Comparison of ENCODE assay signal across 9 cellular contexts in genomic region chr1:1615256-1616044, GRCh38. TPM values are rescaled to one million over a fixed set of nuclear protein-coding genes. Genes with fewer than 3 reads are reported as not detected.
DNase-seq lines count a peak whose midpoint lies in the region; ATAC-seq, FAIRE-seq and TF ChIP-seq lines count a peak whose summit lies in the region.
"Had no signal": no experiment of that assay in that cellular context is flagged by ENCODE, and none has a peak within 500 bp of the region (broad histone marks: within the 10 kb centered on the region; RNA-seq: fewer than 3 reads in every experiment).

MIB2 (plus strand) TSS chr1:1615500; CDS start chr1:1623453, 7,953 bp downstream.

- DNase-seq in AG20443 (ENCODE audit: low spot score) = peak; percentile 100
- DNase-seq in NCI-H460 (ENCODE audit: extremely low read depth, low read depth) = peak; percentile 91
- peak; percentile 98 for DNase-seq in activated CD4-positive, CD25-positive, alpha-beta regulatory T cell treated with anti-CD3 and anti-CD28 coated beads, Interleukin-2, amount 50 U/mL, for 72 hours
- peak; percentile 97 for DNase-seq in cerebellar cortex (ENCODE audit: low spot score)
- peak; percentile 70 for DNase-seq in keratinocyte (ENCODE audit: low read depth, low spot score)
- peak; percentile 98 for DNase-seq in stimulated activated CD4-positive, alpha-beta T cell treated with anti-CD3 and anti-CD28 coated beads, Interleukin-15, amount 100 ng/mL, for 1 hour (ENCODE audit: low read depth in 1 of 2, low spot score in 1 of 2)

- no peak for TF ChIP-seq CTCF in keratinocyte (optimal IDR thresholded peaks at IDR 0.05 in 1 of 3, IDR thresholded peaks at IDR 0.05 in 1 of 3, conservative IDR thresholded peaks at IDR 0.05 in 1 of 3; ENCODE audit: extremely low read depth in 1 of 3, insufficient read depth in 2 of 3, low read length in 3 of 3)

- no peak for FAIRE-seq in keratinocyte (lab: Jason Lieb, UNC)
- FAIRE-seq: colon had no signal

- H4K20me1 ChIP-seq in keratinocyte (ENCODE audit: control insufficient read depth, extremely low read depth, insufficient read depth, low read length) = no peaks in the 10 kb centered on the region

- H3K9me1 ChIP-seq in keratinocyte (ENCODE audit: control insufficient read depth, extremely low read depth, insufficient read depth, low read length) = no peaks in the 10 kb centered on the region

- peaks cover 18% of the 10 kb centered on the region for H3K4me1 ChIP-seq in keratinocyte (ENCODE audit: control insufficient read depth, extremely low read depth, insufficient read depth, low read length)

- H3K4me3 ChIP-seq in keratinocyte (ENCODE audit: control insufficient read depth in 2 of 3, extremely low read depth in 1 of 3, insufficient read depth in 2 of 3, low read depth in 1 of 3, low read length in 3 of 3) = peak within 1 kb of the TSS; percentile 87 to 96 (median 90)

- peak within 1 kb of the TSS; percentile 96 for H3K9ac ChIP-seq in keratinocyte (ENCODE audit: control insufficient read depth, extremely low read depth, insufficient read depth, low read length)

- peak within 1 kb of the TSS; percentile 91 for H3K4me2 ChIP-seq in keratinocyte (ENCODE audit: control insufficient read depth, extremely low read depth, insufficient read depth, low read depth, low read length)

- H3K9me3 ChIP-seq in keratinocyte (ENCODE audit: control insufficient read depth, low read depth, low read length) = no peaks in the 10 kb centered on the region

- dilution Hi-C loops in keratinocyte (cut with MboI; ENCODE audit: extremely low pct_ligation_motif_present, low sequenced_read_pairs) = no loop called here

- no peaks in the 10 kb centered on the region for H3K27me3 ChIP-seq in keratinocyte (ENCODE audit: control insufficient read depth, extremely low read depth, insufficient read depth, low read length)

- H3K79me2 ChIP-seq in keratinocyte (ENCODE audit: control insufficient read depth, insufficient read depth, low read length) = peaks cover 13% of the 10 kb centered on the region

- peaks cover 0 to 3% of the 10 kb centered on the region in 2 experiments for H3K36me3 ChIP-seq in keratinocyte (ENCODE audit: control insufficient read depth in 2 of 2, extremely low read depth in 1 of 2, insufficient read depth in 2 of 2, low read length in 2 of 2)

- ATAC-seq in GM19035 (IDR thresholded peaks at IDR 0.05; ENCODE audit: unreplicated experiment) = peak; percentile 79
- ATAC-seq in HG03342 (IDR thresholded peaks at IDR 0.05; ENCODE audit: unreplicated experiment) = peak; percentile 79

- peak within 1 kb of the TSS; percentile 96 for H3K27ac ChIP-seq in keratinocyte (ENCODE audit: control insufficient read depth, insufficient read depth, low read length)

- peak within 1 kb of the TSS; percentile 85 for H2AFZ ChIP-seq in keratinocyte (ENCODE audit: control insufficient read depth, low read length)

RNA-seq across cellular contexts. Expression of gene MIB2, which starts in this region (rescaled TPM):
- total RNA-seq in NCI-H460 (2014; rRNA removed; shearing (Covaris generic)) = 18.9 and 19.0 TPM in 2 replicates
- 166 and 181 TPM in 2 replicates for polyA plus RNA-seq in NCI-H460 (2014; cell fraction: nucleus; rRNA removed)
- 13.9 to 34.7 TPM (median 16.6 TPM) in 3 replicates for polyA plus RNA-seq in keratinocyte
- polyA plus RNA-seq in keratinocyte (2011; ENCODE audit: low read depth) = 12.1 TPM
- polyA plus RNA-seq in keratinocyte (2011; cell fraction: cytosol; rRNA removed) = 6.2 and 26.1 TPM in 2 replicates
- polyA plus RNA-seq in keratinocyte (2011; cell fraction: nucleus; rRNA removed) = 44.9 and 67.6 TPM in 2 replicates
- polyA plus RNA-seq in keratinocyte (2012; ENCODE audit: low replicate concordance) = 24.1 and 47.6 TPM in 2 replicates
- polyA minus RNA-seq in keratinocyte = 7.9 to 11.2 TPM (median 9.9 TPM) in 3 replicates
- polyA minus RNA-seq in keratinocyte (2011; cell fraction: cytosol; rRNA and poly(A)+ RNA removed) = 57.9 TPM
- polyA minus RNA-seq in keratinocyte (2011; cell fraction: nucleus; rRNA and poly(A)+ RNA removed) = 26.8 and 38.9 TPM in 2 replicates

Comparison
In these comparisons a context has a peak if more than half of its experiments do, and no peak if none do; other contexts are left out.
1. Peak in every context shown above with its lines: DNase-seq, ATAC-seq, H3K4me3 ChIP-seq and H3K27ac ChIP-seq.